ENCODE assay signal across 8 cellular contexts in genomic region chr16:87963400-87963799, GRCh38. TPM values are rescaled to one million over a fixed set of nuclear protein-coding genes. Genes with fewer than 3 reads are reported as not detected.
DNase-seq lines count a peak whose midpoint lies in the region; ATAC-seq, FAIRE-seq and TF ChIP-seq lines count a peak whose summit lies in the region.

No MANE protein-coding gene starts in this region.

- intact Hi-C loops in pancreas (cut with DNase I) = no loop called here
- intact Hi-C loops in head of caudate nucleus (cut with DNase I) = no loop called here

- H3K27ac ChIP-seq in pancreas = peak overlapping the region in 1 of 4 donors; percentile 37

- FAIRE-seq in pancreas (lab: Jason Lieb, UNC) = no peak

- H3K4me1 ChIP-seq in pancreas = peaks cover 0 to 7% (median 6%) of the 10 kb centered on the region in 3 donors

- WGBS in pancreas, 2 donors = 84 to 85% methylated on average over 9 of the region's 9 CpGs

- ATAC-seq in HG03139 (IDR thresholded peaks at IDR 0.05; ENCODE audit: unreplicated experiment) = no peak
- no peak for ATAC-seq in pancreas

- H3K9me3 ChIP-seq in pancreas = no peaks in the 10 kb centered on the region

- no peak for TF ChIP-seq CTCF in fibroblast of the aortic adventitia (IDR thresholded peaks at IDR 0.05; ENCODE audit: insufficient read depth, low read length)
- TF ChIP-seq CTCF in pancreas (IDR thresholded peaks at IDR 0.05) = no peak

- no peaks in the 10 kb centered on the region for H3K36me3 ChIP-seq in pancreas

- H3K27me3 ChIP-seq in pancreas = no peaks in the 10 kb centered on the region

- peak; percentile 65 for DNase-seq in HS-5 (ENCODE audit: low read depth)
- peak; percentile 76 for DNase-seq in activated CD8-positive, alpha-beta memory T cell treated with anti-CD3 and anti-CD28 coated beads, Interleukin-2, amount 50 U/mL, for 4 hours
- peak; percentile 89 for DNase-seq in fibroblast of the aortic adventitia (ENCODE audit: low read depth)
- peak; percentile 58 to 71 (median 58) for DNase-seq in stimulated activated CD4-positive, alpha-beta T cell treated with anti-CD3 and anti-CD28 coated beads, TNF-alpha, amount 100 ng/mL, for 48 hours (ENCODE audit: low read depth in 3 of 3)
- no peak for DNase-seq in NCI-H345 (lab: John Stamatoyannopoulos, UW)
- DNase-seq in pancreas = no peak
- DNase-seq in head of caudate nucleus = no peak

- H3K4me3 ChIP-seq in fibroblast of the aortic adventitia (ENCODE audit: low read depth, low read length) = no peak overlapping the region
- no peak overlapping the region for H3K4me3 ChIP-seq in pancreas

RNA-seq across cellular contexts. Expression of gene BANP, which starts 12.2 kb away (rescaled TPM):
- total RNA-seq in fibroblast of the aortic adventitia (ENCODE audit: low replicate concordance) (15.5 and 30.4 TPM in 2 replicates), pancreas (10 to 100 TPM in 4 of 6 donors, 1 to 10 TPM in 2; 6.1 to 17.6 (median 12.8) TPM)
- polyA plus RNA-seq in pancreas = 10 to 100 TPM; 14.6 to 17.8 TPM

RNA-seq across cellular contexts. Expression of gene CA5A, which starts 27.1 kb away (rescaled TPM):
- total RNA-seq in fibroblast of the aortic adventitia (ENCODE audit: low replicate concordance) = not detected in 2 replicates
- not detected for total RNA-seq in pancreas
- polyA plus RNA-seq in pancreas = under 1 TPM; under 0.01 TPM

Comparison
In these comparisons a context has a peak if more than half of its experiments do, and no peak if none do; other contexts are left out.
1. DNase-seq: peak in HS-5 (single experiment), activated CD8-positive, alpha-beta memory T cell treated with anti-CD3 and anti-CD28 coated beads, Interleukin-2, amount 50 U/mL, for 4 hours (single experiment), fibroblast of the aortic adventitia (single experiment) and stimulated activated CD4-positive, alpha-beta T cell treated with anti-CD3 and anti-CD28 coated beads, TNF-alpha, amount 100 ng/mL, for 48 hours (3 of 3); none in NCI-H345 (single experiment), pancreas (0 of 6) and head of caudate nucleus (0 of 42).